ENCODE assay signal across 11 cellular contexts in the genomic region with DNA sequence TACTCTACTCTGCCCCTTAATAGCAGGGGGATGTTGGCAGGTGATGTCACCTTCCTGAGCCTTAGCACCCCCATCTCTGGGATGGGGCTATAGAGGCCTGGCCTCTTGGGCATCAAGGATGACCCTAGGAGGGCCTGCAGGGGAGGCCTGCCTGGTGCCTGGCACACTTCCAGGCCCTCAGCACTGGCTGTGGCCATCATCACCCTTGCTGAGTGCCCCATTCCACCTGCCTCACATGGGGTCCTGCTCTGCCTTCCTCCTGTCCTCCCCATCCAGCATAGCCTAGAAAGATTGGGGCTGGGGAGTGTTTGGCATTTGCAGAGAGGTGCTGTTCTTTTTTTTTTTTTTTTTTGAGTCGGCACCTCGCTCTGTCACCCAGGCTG. TPM values are rescaled to one million over a fixed set of nuclear protein-coding genes. Genes with fewer than 3 reads are reported as not detected.
A peak's percentile ranks its signal among the peaks of the same experiment; 100 is the strongest.
DNase-seq lines count a peak whose midpoint lies in the region; ATAC-seq, FAIRE-seq and TF ChIP-seq lines count a peak whose summit lies in the region.
"Had no signal": no experiment of that assay in that cellular context is flagged by ENCODE, and none has a peak within 500 bp of the region (broad histone marks: within the 10 kb centered on the region; RNA-seq: fewer than 3 reads in every experiment).

No MANE protein-coding gene starts in this region.

- no peaks in the 10 kb centered on the region for H3K9me3 ChIP-seq in left ventricle myocardium inferior (replicated peaks)
- H3K9me3 ChIP-seq in mammary epithelial cell (replicated peaks; ENCODE audit: insufficient read depth, low read length), result no peaks in the 10 kb centered on the region

- no peak for TF ChIP-seq CTCF in left ventricle myocardium inferior (IDR thresholded peaks at IDR 0.05; ENCODE audit: borderline replicate concordance)
- peak in 1 of 2 donors; percentile 0 for TF ChIP-seq CTCF in mammary epithelial cell (conservative IDR thresholded peaks at IDR 0.05 in 1 of 2, IDR thresholded peaks at IDR 0.05 in 1 of 2; ENCODE audit: extremely low read depth in 1 of 2, insufficient read depth in 1 of 2, low read depth in 1 of 2, low read length in 2 of 2)
- TF ChIP-seq CTCF in natural killer cell (IDR thresholded peaks at IDR 0.05), result no peak

- peak overlapping the region; percentile 87 to 95 for H3K27ac Mint-ChIP-seq in natural killer cell

- no peak for DNase-seq in left ventricle myocardium inferior
- no peak for DNase-seq in cardiac septum (ENCODE audit: low spot score)
- no peak for DNase-seq in mammary epithelial cell
- DNase-seq in natural killer cell, result no peak
- DNase-seq in NCI-H2107 (lab: John Stamatoyannopoulos, UW), result no peak
- no peak for DNase-seq in C1 segment of cervical spinal cord (lab: John Stamatoyannopoulos, UW)
- DNase-seq in GM12891 (ENCODE audit: insufficient read length, low spot score), result no peak
- no peak for DNase-seq in dedifferentiated amniotic fluid mesenchymal stem cell (ENCODE audit: extremely low spot score)

- no peaks in the 10 kb centered on the region for H3K27me3 Mint-ChIP-seq in natural killer cell (ENCODE audit: low read depth in 2 of 2)

- dilution Hi-C loops in mammary epithelial cell (cut with HindIII; ENCODE audit: low sequenced_read_pairs), result no loop called here

- CTCF ChIA-PET in mammary epithelial cell (lab: Charles Lee; ENCODE audit: low non-redundant PET), result interaction anchor here (0.7 kb wide), 1 partner anchor 13 kb away, joined by 14 read pairs; no protein-coding TSS in a partner anchor

- H3K9me3 Mint-ChIP-seq in natural killer cell, result no peaks in the 10 kb centered on the region

- H3K36me3 Mint-ChIP-seq in natural killer cell, result no peaks in the 10 kb centered on the region

- intact Hi-C loops in left ventricle myocardium inferior (cut with micrococcal nuclease) (no loop called here), cardiac septum (cut with DNase I) (no loop called here), mammary epithelial cell (cut with micrococcal nuclease) (loop anchor here (2.0 kb wide), 1 partner anchor 26 kb away; no protein-coding TSS in a partner anchor), natural killer cell (cut with micrococcal nuclease) (no loop called here)

- no peak overlapping the region for H3K4me3 ChIP-seq in left ventricle myocardium inferior
- H3K4me3 ChIP-seq in mammary epithelial cell (replicated peaks in 1 of 3; ENCODE audit: insufficient read depth in 1 of 3, low read depth in 2 of 3, low read length in 3 of 3), result no peak overlapping the region

- H4K20me1 ChIP-seq in mammary epithelial cell (ENCODE audit: insufficient read depth, low read length), result no peaks in the 10 kb centered on the region

- in situ Hi-C loops in mammary epithelial cell (cut with MboI; ENCODE audit: low sequenced_read_pairs in 2 of 2), result no loop called here

- H3K36me3 ChIP-seq in left ventricle myocardium inferior (peaks cover 22% of the 10 kb centered on the region), mammary epithelial cell (ENCODE audit: insufficient read depth, low read length) (peaks cover 22% of the 10 kb centered on the region)

- peak overlapping the region; percentile 69 for H3K4me2 ChIP-seq in mammary epithelial cell (ENCODE audit: insufficient read depth, low read depth, low read length)

- no peak for FAIRE-seq in GM12891 (lab: Jason Lieb, UNC)
- FAIRE-seq: islet of Langerhans had no signal

- H3K4me3 Mint-ChIP-seq in natural killer cell, result peak overlapping the region; percentile 83

- H3K4me1 Mint-ChIP-seq in natural killer cell, result peaks cover 39 to 78% of the 10 kb centered on the region in 2 donors

- WGBS in mammary epithelial cell (ENCODE audit: low coverage, missing lambda C conversion rate), result no CpG with 5 or more reads among the region's 2 CpGs

- peak overlapping the region; percentile 82 for H3K27ac ChIP-seq in left ventricle myocardium inferior (replicated peaks)
- peak overlapping the region; percentile 80 for H3K27ac ChIP-seq in mammary epithelial cell (ENCODE audit: insufficient read depth, low read depth, low read length)
- H3K27ac ChIP-seq: C4-2B had no signal

- peak overlapping the region; percentile 73 for H3K9ac ChIP-seq in mammary epithelial cell (ENCODE audit: insufficient read depth, low read length)

- BruUV-seq in mammary epithelial cell (replicated peaks; lab: Mats Ljungman, UMichigan), result no TSS peak

- TF ChIP-seq POLR2A in GM12891 (IDR thresholded peaks at IDR 0.05; ENCODE audit: low read depth, low read length), result no peak

- no peak overlapping the region for H2AFZ ChIP-seq in mammary epithelial cell (ENCODE audit: low read depth, low read length)

- H3K27me3 ChIP-seq in left ventricle myocardium inferior (ENCODE audit: low read depth) (no peaks in the 10 kb centered on the region), mammary epithelial cell (ENCODE audit: insufficient read depth, low read length) (no peaks in the 10 kb centered on the region)

- peaks cover 74% of the 10 kb centered on the region for H3K79me2 ChIP-seq in mammary epithelial cell (ENCODE audit: insufficient read depth, low read length)

- H3K4me1 ChIP-seq in left ventricle myocardium inferior (peaks cover 78% of the 10 kb centered on the region), mammary epithelial cell (ENCODE audit: insufficient read depth, low read length) (peaks cover 61% of the 10 kb centered on the region)

- ATAC-seq in natural killer cell, result peak in 2 of 3 donors; percentile 1 to 9

TF ChIP-seq in GM12891, 5 proteins besides CTCF, POLR2A, EP300 and RAD21:
- no peak for TF ChIP-seq TAF1 (IDR thresholded peaks at IDR 0.05; ENCODE audit: low read depth, low read length)
- no peak for TF ChIP-seq PAX5 (IDR thresholded peaks at IDR 0.05; ENCODE audit: insufficient read depth, low read length, severe bottlenecking)
- no peak for TF ChIP-seq POLR2AphosphoS5 (IDR thresholded peaks at IDR 0.05; ENCODE audit: low read depth, low read length)
- no peak for TF ChIP-seq POU2F2 (IDR thresholded peaks at IDR 0.05; ENCODE audit: low read depth, low read length)
- TF ChIP-seq SPI1 (IDR thresholded peaks at IDR 0.05; ENCODE audit: low read depth, low read length), result no peak

RNA-seq across cellular contexts. Expression of a gene that starts 17.7 kb away (rescaled TPM):
- total RNA-seq in left ventricle myocardium inferior (20.3 TPM), cardiac septum (21.9 TPM), mammary epithelial cell (1 to 10 TPM; 2.5 to 4.7 TPM), natural killer cell (1 to 10 TPM; 5.4 to 6.0 (median 5.4) TPM)
- 1.8 TPM for polyA plus RNA-seq in mammary epithelial cell
- polyA minus RNA-seq in mammary epithelial cell, result 21.9 TPM
- polyA plus RNA-seq in GM12891 (2012; ENCODE audit: low read depth, missing spikeins), result not detected
- total RNA-seq: NCI-H460 had no signal

RNA-seq across cellular contexts. Expression of a gene that starts 21.1 kb away (rescaled TPM):
- 19.8 TPM for total RNA-seq in left ventricle myocardium inferior
- 24.2 TPM for total RNA-seq in cardiac septum
- 100 to 1,000 TPM; 155 to 206 TPM for total RNA-seq in mammary epithelial cell
- polyA plus RNA-seq in mammary epithelial cell, result 128 TPM
- 227 TPM for polyA minus RNA-seq in mammary epithelial cell
- 10 to 100 TPM; 60.0 to 82.9 (median 67.9) TPM for total RNA-seq in natural killer cell
- polyA plus RNA-seq in GM12891 (2012; ENCODE audit: low read depth, missing spikeins), result 5.2 TPM

RNA-seq across cellular contexts. Expression of a gene that starts 21.3 kb away (rescaled TPM):
- total RNA-seq in left ventricle myocardium inferior (12.1 TPM), cardiac septum (9.2 TPM), mammary epithelial cell (10 to 100 TPM; 10.2 to 11.5 TPM), natural killer cell (10 to 100 TPM in 1 of 3 donors, 1 to 10 TPM in 2; 8.9 to 11.3 (median 9.1) TPM)
- polyA plus RNA-seq in mammary epithelial cell, result 13.5 TPM
- polyA minus RNA-seq in mammary epithelial cell, result 13.4 TPM
- 6.8 TPM for polyA plus RNA-seq in GM12891 (2012; ENCODE audit: low read depth, missing spikeins)

RNA-seq across cellular contexts. Expression of a gene that starts 44.3 kb away (rescaled TPM):
- 8.4 TPM for total RNA-seq in left ventricle myocardium inferior
- 9.8 TPM for total RNA-seq in cardiac septum
- total RNA-seq in mammary epithelial cell, result 10 to 100 TPM; 22.0 TPM
- polyA plus RNA-seq in mammary epithelial cell, result 41.3 TPM
- polyA minus RNA-seq in mammary epithelial cell, result 33.3 TPM
- total RNA-seq in natural killer cell, result 1 to 10 TPM; 4.8 to 8.9 (median 6.7) TPM
- polyA plus RNA-seq in GM12891 (2012; ENCODE audit: low read depth, missing spikeins), result 5.2 TPM

RNA-seq across cellular contexts. Expression of a gene that starts 44.4 kb away (rescaled TPM):
- total RNA-seq in left ventricle myocardium inferior, result 15.9 TPM
- 36.3 TPM for total RNA-seq in cardiac septum
- total RNA-seq in mammary epithelial cell, result 10 to 100 TPM; 51.0 to 62.2 TPM
- polyA plus RNA-seq in mammary epithelial cell, result 67.7 TPM
- 257 TPM for polyA minus RNA-seq in mammary epithelial cell
- total RNA-seq in natural killer cell, result 10 to 100 TPM; 53.9 to 66.4 (median 58.3) TPM
- polyA plus RNA-seq in GM12891 (2012; ENCODE audit: low read depth, missing spikeins), result 29.5 TPM
